21 cellular contexts compared by ENCODE assay signal in genomic region chr2:212346865-212347264, GRCh38.
DNase-seq lines count a peak whose midpoint lies in the region; ATAC-seq and TF ChIP-seq lines count a peak whose summit lies in the region.
"Had no signal": no experiment of that assay in that cellular context is flagged by ENCODE, and none has a peak within 500 bp of the region (broad histone marks: within the 10 kb centered on the region; RNA-seq: fewer than 3 reads in every experiment).

No MANE protein-coding gene starts in this region.

- peaks cover 2 to 8% of the 10 kb centered on the region in 2 donors for H3K4me1 ChIP-seq in ascending aorta
- peaks cover 32 to 49% of the 10 kb centered on the region in 2 donors for H3K4me1 ChIP-seq in thoracic aorta (ENCODE audit: control insufficient read depth in 1 of 2, low read depth in 2 of 2)
- no peaks in the 10 kb centered on the region for H3K4me1 ChIP-seq in testis
- H3K4me1 ChIP-seq: BLaER1, Caco-2, HAP-1 had no signal

- no peak for TF ChIP-seq CTCF in ascending aorta (IDR thresholded peaks at IDR 0.05)
- no peak for TF ChIP-seq CTCF in fibroblast of the aortic adventitia (IDR thresholded peaks at IDR 0.05; ENCODE audit: insufficient read depth, low read length)
- TF ChIP-seq CTCF in thoracic aorta (IDR thresholded peaks at IDR 0.05) = no peak
- no peak for TF ChIP-seq CTCF in testis (IDR thresholded peaks at IDR 0.05)

- 46 to 73% methylated on average over 2 of the region's 2 CpGs for WGBS in testis, 2 donors

- H3K4me3 ChIP-seq in ascending aorta (no peak overlapping the region), fibroblast of the aortic adventitia (ENCODE audit: low read depth, low read length) (no peak overlapping the region), thoracic aorta (no peak overlapping the region), testis (no peak overlapping the region)
- H3K4me3 ChIP-seq: BLaER1, GM12878, HAP-1 had no signal

- H3K27ac ChIP-seq in ascending aorta (peak overlapping the region; percentile 32 to 74), thoracic aorta (peak overlapping the region; percentile 79 to 83), testis (no peak overlapping the region)
- H3K27ac ChIP-seq: 22Rv1, BLaER1, C4-2B had no signal

- H3K36me3 ChIP-seq in ascending aorta (no peaks in the 10 kb centered on the region), thoracic aorta (no peaks in the 10 kb centered on the region), testis (ENCODE audit: low read depth, missing control alignments) (no peaks in the 10 kb centered on the region)
- H3K36me3 ChIP-seq: BLaER1, HAP-1 had no signal

- H3K27me3 ChIP-seq in ascending aorta = no peaks in the 10 kb centered on the region
- H3K27me3 ChIP-seq in thoracic aorta (replicated peaks; ENCODE audit: insufficient read depth) = no peaks in the 10 kb centered on the region
- no peaks in the 10 kb centered on the region for H3K27me3 ChIP-seq in testis
- H3K27me3 ChIP-seq: BLaER1 had no signal

- ATAC-seq in thoracic aorta (ENCODE audit: insufficient number of reproducible peaks, low FRiP score, low read depth) = no peak
- no peak for ATAC-seq in GM21619 (IDR thresholded peaks at IDR 0.05; ENCODE audit: unreplicated experiment)
- ATAC-seq in GM19328 (IDR thresholded peaks at IDR 0.05; ENCODE audit: unreplicated experiment) = no peak
- ATAC-seq: CD8-positive, alpha-beta T cell; GM12878 had no signal

- H3K9me3 ChIP-seq in ascending aorta = no peaks in the 10 kb centered on the region
- no peaks in the 10 kb centered on the region for H3K9me3 ChIP-seq in thoracic aorta
- H3K9me3 ChIP-seq in testis = no peaks in the 10 kb centered on the region
- H3K9me3 ChIP-seq: BLaER1, Caco-2, HAP-1 had no signal

- TF ChIP-seq POLR2A in testis (IDR thresholded peaks at IDR 0.05) = no peak

- DNase-seq in NCI-H226 (peak; percentile 19), ascending aorta (ENCODE audit: low spot score in 2 of 2) (no peak), fibroblast of the aortic adventitia (ENCODE audit: low read depth) (peak; percentile 92), thoracic aorta (ENCODE audit: low spot score) (no peak), testis (no peak)
- DNase-seq in stimulated activated CD4-positive, alpha-beta T cell treated with anti-CD3 and anti-CD28 coated beads, Interleukin-2, amount 100 ng/mL, for 24 hours = no peak
- DNase-seq: Caco-2; CD4-positive, CD25-positive, alpha-beta regulatory T cell; CD8-positive, alpha-beta T cell; DMS79; EL; GDM1; GOT3; HFFc6 had no signal

- intact Hi-C loops in ascending aorta (cut with DNase I) (loop anchor here (5.0 to 10.0 kb wide), 2 partner anchors 190 to 312 kb away; partner anchors contain the start of gene ERBB4), testis (cut with DNase I; ENCODE audit: low total_unique reads) (no loop called here)

Comparison
In these comparisons a context has a peak if more than half of its experiments do, and no peak if none do; other contexts are left out.
1. DNase-seq: peak in NCI-H226 (single experiment) and fibroblast of the aortic adventitia (single experiment); none in ascending aorta (0 of 2), thoracic aorta (single experiment), stimulated activated CD4-positive, alpha-beta T cell treated with anti-CD3 and anti-CD28 coated beads, Interleukin-2, amount 100 ng/mL, for 24 hours (0 of 2) and testis (single experiment).
2. H3K27ac ChIP-seq: peak in ascending aorta (2 of 2) and thoracic aorta (2 of 2); none in testis (0 of 2).